ENCODE assay signal across 8 cellular contexts in the genomic region with DNA sequence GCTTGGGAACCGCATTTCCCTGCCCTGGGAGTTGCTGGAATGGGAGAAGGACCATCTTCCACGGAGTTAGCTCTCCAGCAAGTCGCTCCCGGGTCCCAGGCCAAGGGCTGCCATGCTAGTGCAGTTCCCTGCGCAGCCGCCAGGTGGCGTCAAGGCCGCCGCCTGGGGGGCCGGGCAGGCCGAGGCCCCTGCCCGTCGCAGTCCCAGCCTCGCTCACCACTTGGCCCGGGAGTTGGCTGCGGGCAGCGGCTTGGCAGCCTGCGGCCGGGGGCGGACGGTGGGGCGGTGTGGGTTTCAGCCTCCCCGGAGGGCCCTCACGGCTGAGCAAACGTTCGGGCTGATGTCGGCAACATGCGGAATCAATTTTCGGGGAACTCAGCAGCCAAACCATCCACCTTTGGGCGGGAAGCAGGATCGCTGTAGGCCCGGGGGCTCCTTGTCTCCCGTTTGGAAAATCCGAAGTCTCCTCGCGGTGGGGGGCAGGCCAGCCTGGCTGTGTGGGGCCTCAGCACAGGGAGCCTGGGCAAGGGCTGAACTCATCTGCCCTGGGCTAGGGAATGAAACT.
DNase-seq lines count a peak whose midpoint lies in the region; ATAC-seq and TF ChIP-seq lines count a peak whose summit lies in the region.

No MANE protein-coding gene starts in this region.

- H3K9me2 ChIP-seq in GM23338 (ENCODE audit: insufficient read depth), result 0 out of 2 replicates have a peak, but pooled peaks cover 10% of the 10 kb centered on the region

- H3K4me3 ChIP-seq in GM23338 (peak overlapping the region; percentile 41), right cardiac atrium (ENCODE audit: low read length) (no peak overlapping the region)

- 48% methylated on average over 36 of the region's 36 CpGs for WGBS in right cardiac atrium

- no peaks in the 10 kb centered on the region; the same call in 2 of the 3 replicates for H3K4me1 Mint-ChIP-seq in GM23338
- H3K4me1 Mint-ChIP-seq in WTC11, result peaks cover 3% of the 10 kb centered on the region

- peaks cover 8% of the 10 kb centered on the region for H3K27me3 Mint-ChIP-seq in GM23338 (ENCODE audit: insufficient read depth, low read depth, poor library complexity)
- H3K27me3 Mint-ChIP-seq in WTC11 (ENCODE audit: low read depth), result peaks cover 29% of the 10 kb centered on the region

- H3K4me2 ChIP-seq in GM23338, result peak overlapping the region; percentile 67; the same call in 1 of the 2 replicates

- TF ChIP-seq CTCF in GM23338 (conservative IDR thresholded peaks at IDR 0.05; ENCODE audit: low read depth in 2 of 2), result peak; percentile 85 to 88
- peak; percentile 99 for TF ChIP-seq CTCF in WTC11 (IDR thresholded peaks at IDR 0.05)

- no peaks in the 10 kb centered on the region for H3F3A ChIP-seq in GM23338 (replicated peaks; ENCODE audit: low read depth)

- no peaks in the 10 kb centered on the region for H3K9me3 ChIP-seq in right cardiac atrium (ENCODE audit: control insufficient read depth, low read length)

- DNase-seq in EH (ENCODE audit: low read depth), result peak; percentile 55
- peak; percentile 80 for DNase-seq in GM23338 (ENCODE audit: low spot score)
- peak; percentile 82 for DNase-seq in WTC11 (ENCODE audit: low spot score)
- DNase-seq in right cardiac atrium, result peak; percentile 36 to 80 (median 62)
- DNase-seq in stromal cell of bone marrow (ENCODE audit: low read depth), result peak; percentile 47
- no peak for DNase-seq in AML-193 (lab: John Stamatoyannopoulos, UW)
- no peak for DNase-seq in COLO668 (lab: John Stamatoyannopoulos, UW; ENCODE audit: unreplicated experiment)
- no peak for DNase-seq in NK-92 treated with Interleukin-12 subunit alpha and Interleukin-12 subunit beta, amount 100 ng/mL, for 24 hours (lab: John Stamatoyannopoulos, UW)

- no peaks in the 10 kb centered on the region for H3K79me2 ChIP-seq in GM23338 (replicated peaks; ENCODE audit: insufficient read depth)

- H3K9me3 Mint-ChIP-seq in GM23338 (0 out of 3 replicates have a peak, but pooled peaks cover under 1% of the 10 kb centered on the region), WTC11 (peaks cover 7% of the 10 kb centered on the region)

- peak; percentile 95 for ATAC-seq in GM23338
- ATAC-seq in WTC11, result peak; percentile 87
- ATAC-seq in right cardiac atrium, result peak; percentile 25 to 73

- H3K36me3 ChIP-seq in GM23338 (ENCODE audit: insufficient read depth), result no peaks in the 10 kb centered on the region

- peak overlapping the region; percentile 84 for H2AFZ ChIP-seq in GM23338

- POLR2A ChIA-PET in WTC11 (lab: Charles Lee), result interaction anchor here (0.6 kb wide), 1 partner anchor 672 kb away, joined by 3 read pairs; no protein-coding TSS in a partner anchor

- H3K4me1 ChIP-seq in GM23338 (ENCODE audit: insufficient read depth), result no peaks in the 10 kb centered on the region
- H3K4me1 ChIP-seq in right cardiac atrium (ENCODE audit: control insufficient read depth, insufficient read depth, low read length), result no peaks in the 10 kb centered on the region

- H3K27ac Mint-ChIP-seq in GM23338, result no peak overlapping the region
- H3K27ac Mint-ChIP-seq in WTC11, result no peak overlapping the region

- peaks cover 16% of the 10 kb centered on the region; the same call in 1 of the 2 replicates for H3K27me3 ChIP-seq in GM23338 (ENCODE audit: insufficient read depth)
- H3K27me3 ChIP-seq in right cardiac atrium (ENCODE audit: control insufficient read depth, insufficient read depth), result no peaks in the 10 kb centered on the region

- H3K4me3 Mint-ChIP-seq in GM23338 (no peak overlapping the region), WTC11 (no peak overlapping the region)

- CTCF ChIA-PET in WTC11 (lab: Charles Lee), result interaction anchor here (0.6 to 1.5 kb wide), 40 partner anchors 8 to 672 kb away, joined by 3 to 20 read pairs (median 3); no protein-coding TSS in a partner anchor

- H3K36me3 Mint-ChIP-seq in GM23338 (ENCODE audit: low read depth) (no peaks in the 10 kb centered on the region), WTC11 (no peaks in the 10 kb centered on the region)

- H4K20me1 ChIP-seq in GM23338 (replicated peaks; ENCODE audit: insufficient read depth), result no peaks in the 10 kb centered on the region

- intact Hi-C loops in right cardiac atrium (cut with DNase I), result no loop called here

- H3K27ac ChIP-seq in GM23338 (ENCODE audit: low read depth) (no peak overlapping the region), right cardiac atrium (ENCODE audit: low read length) (no peak overlapping the region)

TF ChIP-seq in GM23338, 12 proteins besides CTCF, POLR2A, EP300 and RAD21 (continues in another document):
- no peak for TF ChIP-seq STAT1 (IDR thresholded peaks at IDR 0.05; ENCODE audit: unreplicated experiment)

TF ChIP-seq in WTC11, 78 proteins besides CTCF, POLR2A, EP300 and RAD21:
- peak; percentile 46; the same call in 1 of the 2 replicates for TF ChIP-seq FOXP1 (CRISPR knock-in tag; IDR thresholded peaks at IDR 0.05; ENCODE audit: borderline replicate concordance)
- no peak for TF ChIP-seq MYBL2 (CRISPR knock-in tag; IDR thresholded peaks at IDR 0.05)
- TF ChIP-seq, protein P1, sequence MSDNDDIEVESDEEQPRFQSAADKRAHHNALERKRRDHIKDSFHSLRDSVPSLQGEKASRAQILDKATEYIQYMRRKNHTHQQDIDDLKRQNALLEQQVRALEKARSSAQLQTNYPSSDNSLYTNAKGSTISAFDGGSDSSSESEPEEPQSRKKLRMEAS (CRISPR knock-in tag; IDR thresholded peaks at IDR 0.05), result peak; percentile 37; the same call in 1 of the 2 replicates
- TF ChIP-seq, protein P2, sequence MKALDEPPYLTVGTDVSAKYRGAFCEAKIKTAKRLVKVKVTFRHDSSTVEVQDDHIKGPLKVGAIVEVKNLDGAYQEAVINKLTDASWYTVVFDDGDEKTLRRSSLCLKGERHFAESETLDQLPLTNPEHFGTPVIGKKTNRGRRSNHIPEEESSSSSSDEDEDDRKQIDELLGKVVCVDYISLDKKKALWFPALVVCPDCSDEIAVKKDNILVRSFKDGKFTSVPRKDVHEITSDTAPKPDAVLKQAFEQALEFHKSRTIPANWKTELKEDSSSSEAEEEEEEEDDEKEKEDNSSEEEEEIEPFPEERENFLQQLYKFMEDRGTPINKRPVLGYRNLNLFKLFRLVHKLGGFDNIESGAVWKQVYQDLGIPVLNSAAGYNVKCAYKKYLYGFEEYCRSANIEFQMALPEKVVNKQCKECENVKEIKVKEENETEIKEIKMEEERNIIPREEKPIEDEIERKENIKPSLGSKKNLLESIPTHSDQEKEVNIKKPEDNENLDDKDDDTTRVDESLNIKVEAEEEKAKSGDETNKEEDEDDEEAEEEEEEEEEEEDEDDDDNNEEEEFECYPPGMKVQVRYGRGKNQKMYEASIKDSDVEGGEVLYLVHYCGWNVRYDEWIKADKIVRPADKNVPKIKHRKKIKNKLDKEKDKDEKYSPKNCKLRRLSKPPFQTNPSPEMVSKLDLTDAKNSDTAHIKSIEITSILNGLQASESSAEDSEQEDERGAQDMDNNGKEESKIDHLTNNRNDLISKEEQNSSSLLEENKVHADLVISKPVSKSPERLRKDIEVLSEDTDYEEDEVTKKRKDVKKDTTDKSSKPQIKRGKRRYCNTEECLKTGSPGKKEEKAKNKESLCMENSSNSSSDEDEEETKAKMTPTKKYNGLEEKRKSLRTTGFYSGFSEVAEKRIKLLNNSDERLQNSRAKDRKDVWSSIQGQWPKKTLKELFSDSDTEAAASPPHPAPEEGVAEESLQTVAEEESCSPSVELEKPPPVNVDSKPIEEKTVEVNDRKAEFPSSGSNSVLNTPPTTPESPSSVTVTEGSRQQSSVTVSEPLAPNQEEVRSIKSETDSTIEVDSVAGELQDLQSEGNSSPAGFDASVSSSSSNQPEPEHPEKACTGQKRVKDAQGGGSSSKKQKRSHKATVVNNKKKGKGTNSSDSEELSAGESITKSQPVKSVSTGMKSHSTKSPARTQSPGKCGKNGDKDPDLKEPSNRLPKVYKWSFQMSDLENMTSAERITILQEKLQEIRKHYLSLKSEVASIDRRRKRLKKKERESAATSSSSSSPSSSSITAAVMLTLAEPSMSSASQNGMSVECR (CRISPR knock-in tag; IDR thresholded peaks at IDR 0.05; ENCODE audit: borderline replicate concordance), result no peak
- TF ChIP-seq, protein P3, sequence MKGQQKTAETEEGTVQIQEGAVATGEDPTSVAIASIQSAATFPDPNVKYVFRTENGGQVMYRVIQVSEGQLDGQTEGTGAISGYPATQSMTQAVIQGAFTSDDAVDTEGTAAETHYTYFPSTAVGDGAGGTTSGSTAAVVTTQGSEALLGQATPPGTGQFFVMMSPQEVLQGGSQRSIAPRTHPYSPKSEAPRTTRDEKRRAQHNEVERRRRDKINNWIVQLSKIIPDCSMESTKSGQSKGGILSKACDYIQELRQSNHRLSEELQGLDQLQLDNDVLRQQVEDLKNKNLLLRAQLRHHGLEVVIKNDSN (CRISPR knock-in tag; IDR thresholded peaks at IDR 0.05), result 0 out of 2 replicates have a peak, but pooled peaks have one; percentile 23
- TF ChIP-seq ATF1 (CRISPR knock-in tag; IDR thresholded peaks at IDR 0.05), result no peak
- 0 out of 2 replicates have a peak, but pooled peaks have one; percentile 14 for TF ChIP-seq SP1 (CRISPR knock-in tag; conservative IDR thresholded peaks at IDR 0.05)
- TF ChIP-seq, protein P4, sequence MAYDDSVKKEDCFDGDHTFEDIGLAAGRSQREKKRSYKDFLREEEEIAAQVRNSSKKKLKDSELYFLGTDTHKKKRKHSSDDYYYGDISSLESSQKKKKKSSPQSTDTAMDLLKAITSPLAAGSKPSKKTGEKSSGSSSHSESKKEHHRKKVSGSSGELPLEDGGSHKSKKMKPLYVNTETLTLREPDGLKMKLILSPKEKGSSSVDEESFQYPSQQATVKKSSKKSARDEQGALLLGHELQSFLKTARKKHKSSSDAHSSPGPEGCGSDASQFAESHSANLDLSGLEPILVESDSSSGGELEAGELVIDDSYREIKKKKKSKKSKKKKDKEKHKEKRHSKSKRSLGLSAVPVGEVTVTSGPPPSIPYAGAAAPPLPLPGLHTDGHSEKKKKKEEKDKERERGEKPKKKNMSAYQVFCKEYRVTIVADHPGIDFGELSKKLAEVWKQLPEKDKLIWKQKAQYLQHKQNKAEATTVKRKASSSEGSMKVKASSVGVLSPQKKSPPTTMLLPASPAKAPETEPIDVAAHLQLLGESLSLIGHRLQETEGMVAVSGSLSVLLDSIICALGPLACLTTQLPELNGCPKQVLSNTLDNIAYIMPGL (CRISPR knock-in tag; IDR thresholded peaks at IDR 0.05), result peak; percentile 78

Comparison
In these comparisons a context has a peak if more than half of its experiments do, and no peak if none do; other contexts are left out.
1. DNase-seq: peak in EH (single experiment), GM23338 (single experiment), WTC11 (single experiment), right cardiac atrium (3 of 3) and stromal cell of bone marrow (single experiment); none in AML-193 (0 of 2), COLO668 (single experiment) and NK-92 treated with Interleukin-12 subunit alpha and Interleukin-12 subunit beta, amount 100 ng/mL, for 24 hours (single experiment).
2. Peak in every context shown above with its lines, with median percentiles within 50 percentile points of each other: ATAC-seq.